ENCODE assay signal across 15 cellular contexts in genomic region chr2:63122921-63123320, GRCh38.
A peak's percentile ranks its signal among the peaks of the same experiment; 100 is the strongest.
DNase-seq lines count a peak whose midpoint lies in the region; ATAC-seq, FAIRE-seq and TF ChIP-seq lines count a peak whose summit lies in the region.
"Had no signal": no experiment of that assay in that cellular context is flagged by ENCODE, and none has a peak within 500 bp of the region (broad histone marks: within the 10 kb centered on the region; RNA-seq: fewer than 3 reads in every experiment).

No MANE protein-coding gene starts in this region.

- peaks cover 0 to 27% (median 25%) of the 10 kb centered on the region in 5 donors for H3K36me3 Mint-ChIP-seq in naive thymus-derived CD4-positive, alpha-beta T cell

- TF ChIP-seq POLR2A in stomach (IDR thresholded peaks at IDR 0.05) = no peak

- H4K20me1 ChIP-seq in BLaER1 treated with 17β-estradiol and CSF1 and Interleukin-3, amounts not matched to agents 10 nM and 100 nM = no peaks in the 10 kb centered on the region

- no CpG with 5 or more reads among the region's 3 CpGs for WGBS in trophoblast cell (ENCODE audit: extremely low coverage, insufficient coverage, insufficient read length)
- WGBS in stomach, 5 donors = 85 to 93% (median 91%) methylated on average over 3 of the region's 3 CpGs

- TF ChIP-seq CTCF in epithelial cell of esophagus (IDR thresholded peaks at IDR 0.05; ENCODE audit: insufficient read depth, low read depth, low read length, missing control alignments) (no peak), stomach (IDR thresholded peaks at IDR 0.05) (no peak)

- peaks cover 0 to 34% (median 8%) of the 10 kb centered on the region in 11 donors for H3K9me3 Mint-ChIP-seq in naive thymus-derived CD4-positive, alpha-beta T cell

- H2BK120ac ChIP-seq in trophoblast cell (ENCODE audit: insufficient read depth, low read length, poor library complexity) = no peak overlapping the region

- no peak overlapping the region for H3K4me3 ChIP-seq in BLaER1 treated with 17β-estradiol and CSF1 and Interleukin-3, amounts not matched to agents 10 nM and 100 nM
- H3K4me3 ChIP-seq in epithelial cell of esophagus (ENCODE audit: low read length) (no peak overlapping the region), trophoblast cell (ENCODE audit: low read depth, low read length) (no peak overlapping the region), stomach (no peak overlapping the region)
- H3K4me3 ChIP-seq in naive thymus-derived CD4-positive, alpha-beta T cell (ENCODE audit: low read length) = no peak overlapping the region
- H3K4me3 ChIP-seq: HAP-1 had no signal

- FAIRE-seq in G401.6 (lab: Jason Lieb, UNC) = peak; percentile 3
- FAIRE-seq in RCC 7860 (lab: Jason Lieb, UNC) = no peak
- FAIRE-seq: GM12891 had no signal

- H3K18ac ChIP-seq in trophoblast cell (ENCODE audit: low read length) = no peak overlapping the region

- no peak overlapping the region for H2AK5ac ChIP-seq in trophoblast cell (ENCODE audit: low read length)

- H3K4me1 Mint-ChIP-seq in naive thymus-derived CD4-positive, alpha-beta T cell = no peaks in the 10 kb centered on the region
- H3K4me1 Mint-ChIP-seq: CD8-positive, alpha-beta memory T cell had no signal

- H4K12ac ChIP-seq in trophoblast cell (ENCODE audit: low read depth, low read length) = no peak overlapping the region

- no peaks in the 10 kb centered on the region for H3K79me2 ChIP-seq in trophoblast cell (ENCODE audit: control insufficient read depth, insufficient read depth, low read length, poor library complexity)

- H3K27ac Mint-ChIP-seq in naive thymus-derived CD4-positive, alpha-beta T cell = no peak overlapping the region
- H3K27ac Mint-ChIP-seq: CD14-positive monocyte; CD8-positive, alpha-beta memory T cell; IgD-negative memory B cell had no signal

- intact Hi-C loops in naive thymus-derived CD4-positive, alpha-beta T cell (cut with micrococcal nuclease) = no loop called here
- intact Hi-C loops in stomach (cut with DNase I; ENCODE audit: low total_unique reads) = no loop called here

- no peak overlapping the region for H3K23ac ChIP-seq in trophoblast cell (ENCODE audit: low read length)

- CTCF ChIA-PET in naive thymus-derived CD4-positive, alpha-beta T cell (lab: Charles Lee) = no interaction called here

- no peak overlapping the region for H4K91ac ChIP-seq in trophoblast cell (ENCODE audit: low read depth, low read length)

- no peak overlapping the region for H3K14ac ChIP-seq in trophoblast cell (ENCODE audit: low read length)

- H2AFZ ChIP-seq in trophoblast cell (ENCODE audit: insufficient read depth, low read length, poor library complexity) = no peak overlapping the region

- no peaks in the 10 kb centered on the region for H3K79me1 ChIP-seq in trophoblast cell (ENCODE audit: low read length)

- H2BK5ac ChIP-seq in trophoblast cell (ENCODE audit: low read depth, low read length, poor library complexity) = no peak overlapping the region

- no peak overlapping the region for H3K4me2 ChIP-seq in BLaER1 treated with 17β-estradiol and CSF1 and Interleukin-3, amounts not matched to agents 10 nM and 100 nM
- peak overlapping the region; percentile 20 for H3K4me2 ChIP-seq in trophoblast cell (ENCODE audit: low read length)

- POLR2A ChIA-PET in naive thymus-derived CD4-positive, alpha-beta T cell (lab: Charles Lee) = no interaction called here

- H3K9ac ChIP-seq in BLaER1 treated with 17β-estradiol and CSF1 and Interleukin-3, amounts not matched to agents 10 nM and 100 nM = no peak overlapping the region
- H3K9ac ChIP-seq in trophoblast cell (ENCODE audit: low read length) = no peak overlapping the region

- DNase-seq in epithelial cell of esophagus (ENCODE audit: low read depth) (peak; percentile 52), trophoblast cell (peak; percentile 37 to 92), RCC 7860 (ENCODE audit: low spot score) (no peak), stomach (no peak)
- no peak for DNase-seq in naive thymus-derived CD4-positive, alpha-beta T cell
- DNase-seq: BE2C; Caco-2; CD8-positive, alpha-beta memory T cell; GOT3 had no signal

- no peaks in the 10 kb centered on the region for H3K27me3 Mint-ChIP-seq in naive thymus-derived CD4-positive, alpha-beta T cell
- H3K27me3 Mint-ChIP-seq: CD8-positive, alpha-beta memory T cell; IgD-negative memory B cell had no signal

- no peak overlapping the region for H2BK12ac ChIP-seq in trophoblast cell (ENCODE audit: low read length)

- no peaks in the 10 kb centered on the region for H3K27me3 ChIP-seq in BLaER1 treated with 17β-estradiol and CSF1 and Interleukin-3, amounts not matched to agents 10 nM and 100 nM
- H3K27me3 ChIP-seq in trophoblast cell (ENCODE audit: insufficient read depth, low read length) = no peaks in the 10 kb centered on the region
- H3K27me3 ChIP-seq in naive thymus-derived CD4-positive, alpha-beta T cell (ENCODE audit: control insufficient read depth in 2 of 2, insufficient read depth in 2 of 2, low read length in 2 of 2) = no peaks in the 10 kb centered on the region
- no peaks in the 10 kb centered on the region for H3K27me3 ChIP-seq in stomach
- H3K27me3 ChIP-seq: BE2C had no signal

- H3K36me3 ChIP-seq in BLaER1 treated with 17β-estradiol and CSF1 and Interleukin-3, amounts not matched to agents 10 nM and 100 nM = peaks cover 0 to 4% (median 0%) of the 10 kb centered on the region in 11 experiments; a peak in 2 of 22 replicates
- H3K36me3 ChIP-seq in trophoblast cell (ENCODE audit: control insufficient read depth in 1 of 2, insufficient read depth in 2 of 2, low read length in 2 of 2) (no peaks in the 10 kb centered on the region), stomach (peaks cover 0 to 23% (median 3%) of the 10 kb centered on the region in 4 donors)
- H3K36me3 ChIP-seq in naive thymus-derived CD4-positive, alpha-beta T cell (ENCODE audit: control insufficient read depth in 2 of 3, insufficient read depth in 3 of 3, low read length in 3 of 3) = no peaks in the 10 kb centered on the region
- H3K36me3 ChIP-seq: BE2C, HAP-1 had no signal

- TF ChIP-seq EP300 in stomach (IDR thresholded peaks at IDR 0.05) = no peak

- H3K4me3 Mint-ChIP-seq in naive thymus-derived CD4-positive, alpha-beta T cell = no peak overlapping the region
- H3K4me3 Mint-ChIP-seq: CD14-positive monocyte; CD8-positive, alpha-beta memory T cell; IgD-negative memory B cell had no signal

- peaks cover 9 to 28% (median 18%) of the 10 kb centered on the region in 10 experiments for H3K4me1 ChIP-seq in BLaER1 treated with 17β-estradiol and CSF1 and Interleukin-3, amounts not matched to agents 10 nM and 100 nM
- H3K4me1 ChIP-seq in trophoblast cell (ENCODE audit: control insufficient read depth in 1 of 2, insufficient read depth in 2 of 2, low read length in 2 of 2) (no peaks in the 10 kb centered on the region), stomach (no peaks in the 10 kb centered on the region)
- no peaks in the 10 kb centered on the region for H3K4me1 ChIP-seq in naive thymus-derived CD4-positive, alpha-beta T cell (ENCODE audit: control insufficient read depth in 2 of 2, insufficient read depth in 2 of 2, low read length in 2 of 2)
- H3K4me1 ChIP-seq: BE2C had no signal

- H3K27ac ChIP-seq in BLaER1 treated with 17β-estradiol and CSF1 and Interleukin-3, amounts not matched to agents 10 nM and 100 nM = peak overlapping the region in 8 of 11 experiments; percentile 14 to 85 (median 34); a peak in 14 of 22 replicates
- no peak overlapping the region for H3K27ac ChIP-seq in trophoblast cell (ENCODE audit: low read depth, low read length)
- no peak overlapping the region for H3K27ac ChIP-seq in naive thymus-derived CD4-positive, alpha-beta T cell (ENCODE audit: low read depth, low read length)
- H3K27ac ChIP-seq in stomach = no peak overlapping the region

- no peak overlapping the region for H4K8ac ChIP-seq in trophoblast cell (ENCODE audit: low read depth, low read length)

- no peak for ATAC-seq in naive thymus-derived CD4-positive, alpha-beta T cell

- no peaks in the 10 kb centered on the region for H3K9me3 ChIP-seq in BLaER1 treated with 17β-estradiol and CSF1 and Interleukin-3, amounts not matched to agents 10 nM and 100 nM (replicated peaks in 1 of 11)
- H3K9me3 ChIP-seq in trophoblast cell (ENCODE audit: insufficient read depth, low read depth, low read length) (no peaks in the 10 kb centered on the region), stomach (peaks cover 0 to 7% (median 2%) of the 10 kb centered on the region in 4 donors)
- H3K9me3 ChIP-seq in naive thymus-derived CD4-positive, alpha-beta T cell (ENCODE audit: control insufficient read depth in 2 of 3, low read length in 3 of 3) = peaks cover 0 to 13% (median 0%) of the 10 kb centered on the region in 3 experiments
- H3K9me3 ChIP-seq: BE2C, Caco-2, HAP-1 had no signal

- no peak overlapping the region for H3K4ac ChIP-seq in trophoblast cell (ENCODE audit: low read depth, low read length)

Comparison
In these comparisons a context has a peak if more than half of its experiments do, and no peak if none do; other contexts are left out.
1. H3K27ac ChIP-seq: peak in BLaER1 treated with 17β-estradiol and CSF1 and Interleukin-3, amounts not matched to agents 10 nM and 100 nM (8 of 11); none in trophoblast cell (single experiment), naive thymus-derived CD4-positive, alpha-beta T cell (single experiment) and stomach (0 of 5).
2. DNase-seq: peak in epithelial cell of esophagus (single experiment) and trophoblast cell (2 of 2); none in naive thymus-derived CD4-positive, alpha-beta T cell (0 of 9), RCC 7860 (single experiment) and stomach (single experiment).